ENCODE assay signal across 17 cellular contexts in the genomic region with DNA sequence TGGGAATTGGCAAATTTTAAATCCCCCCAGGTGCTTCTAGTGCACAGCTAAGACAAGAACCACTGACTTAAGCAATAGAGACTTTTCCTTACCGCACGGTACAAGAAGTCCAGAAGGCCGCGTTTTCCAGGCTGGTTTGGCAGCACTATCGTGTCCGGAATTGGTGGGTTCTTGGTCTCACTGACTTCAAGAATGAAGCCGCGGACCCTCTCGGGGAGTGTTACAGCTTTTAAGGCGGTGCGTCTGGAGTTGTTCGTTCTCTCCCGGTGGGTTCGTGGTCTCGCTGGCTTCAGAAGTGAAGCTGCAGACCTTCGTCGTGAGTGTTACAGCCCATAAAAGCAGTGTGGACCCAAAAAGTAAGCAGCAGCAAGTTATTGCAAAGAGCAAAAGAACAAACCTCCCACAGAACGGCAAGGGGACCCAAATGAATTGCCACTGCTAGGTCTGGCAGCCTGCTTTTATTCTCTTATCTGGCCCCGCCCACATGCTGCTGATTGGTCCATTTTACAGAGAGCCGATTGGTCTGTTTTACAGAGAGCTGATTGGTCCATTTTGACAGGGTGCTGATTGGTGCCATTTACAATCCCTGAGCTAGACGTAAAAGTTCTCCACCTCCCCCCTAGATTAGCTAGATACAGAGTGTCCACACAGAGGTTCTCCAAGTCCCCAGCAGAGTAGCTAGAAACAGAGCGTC.
"Had no signal": no experiment of that assay in that cellular context is flagged by ENCODE, and none has a peak within 500 bp of the region (broad histone marks: within the 10 kb centered on the region; RNA-seq: fewer than 3 reads in every experiment).

No MANE protein-coding gene starts in this region.

- H3K36me3 ChIP-seq: colonic mucosa, heart left ventricle, ovary, spleen, thyroid gland had no signal

- H3K27ac ChIP-seq: colonic mucosa, heart left ventricle, ovary, psoas muscle, spleen, thyroid gland had no signal

- H3K27me3 Mint-ChIP-seq: type B pancreatic cell had no signal

- H3K27me3 ChIP-seq: colonic mucosa, ovary, thyroid gland had no signal

- ATAC-seq: heart left ventricle; naive thymus-derived CD4-positive, alpha-beta T cell; psoas muscle; sciatic nerve had no signal

- H3K4me3 Mint-ChIP-seq: endodermal cell; naive thymus-derived CD4-positive, alpha-beta T cell; type B pancreatic cell had no signal

- DNase-seq: colonic mucosa; dermis blood vessel endothelial cell; endodermal cell; foreskin melanocyte; heart left ventricle; hippocampal formation; mammary epithelial cell; naive thymus-derived CD4-positive, alpha-beta T cell; ovary; psoas muscle; retina; spleen; stimulated activated naive CD4-positive, alpha-beta T cell treated with Interleukin-2 at 50 U/mL for 16 hours; thyroid gland had no signal

- H3K4me1 Mint-ChIP-seq: endodermal cell; naive thymus-derived CD4-positive, alpha-beta T cell had no signal

- H3K9me3 ChIP-seq: colonic mucosa, ovary, psoas muscle, thyroid gland had no signal

- H3K9me3 Mint-ChIP-seq: type B pancreatic cell had no signal

- H3K27ac Mint-ChIP-seq: endodermal cell; naive thymus-derived CD4-positive, alpha-beta T cell; type B pancreatic cell had no signal

- H3K4me1 ChIP-seq: colonic mucosa, heart left ventricle, psoas muscle, spleen, thyroid gland had no signal

- H3K36me3 Mint-ChIP-seq: naive thymus-derived CD4-positive, alpha-beta T cell; type B pancreatic cell had no signal

- FAIRE-seq: urothelium cell line had no signal

- H3K4me3 ChIP-seq: colonic mucosa, heart left ventricle, ovary, psoas muscle, spleen, thyroid gland had no signal
